ENCODE assay signal across 1 cellular context in the genomic region with DNA sequence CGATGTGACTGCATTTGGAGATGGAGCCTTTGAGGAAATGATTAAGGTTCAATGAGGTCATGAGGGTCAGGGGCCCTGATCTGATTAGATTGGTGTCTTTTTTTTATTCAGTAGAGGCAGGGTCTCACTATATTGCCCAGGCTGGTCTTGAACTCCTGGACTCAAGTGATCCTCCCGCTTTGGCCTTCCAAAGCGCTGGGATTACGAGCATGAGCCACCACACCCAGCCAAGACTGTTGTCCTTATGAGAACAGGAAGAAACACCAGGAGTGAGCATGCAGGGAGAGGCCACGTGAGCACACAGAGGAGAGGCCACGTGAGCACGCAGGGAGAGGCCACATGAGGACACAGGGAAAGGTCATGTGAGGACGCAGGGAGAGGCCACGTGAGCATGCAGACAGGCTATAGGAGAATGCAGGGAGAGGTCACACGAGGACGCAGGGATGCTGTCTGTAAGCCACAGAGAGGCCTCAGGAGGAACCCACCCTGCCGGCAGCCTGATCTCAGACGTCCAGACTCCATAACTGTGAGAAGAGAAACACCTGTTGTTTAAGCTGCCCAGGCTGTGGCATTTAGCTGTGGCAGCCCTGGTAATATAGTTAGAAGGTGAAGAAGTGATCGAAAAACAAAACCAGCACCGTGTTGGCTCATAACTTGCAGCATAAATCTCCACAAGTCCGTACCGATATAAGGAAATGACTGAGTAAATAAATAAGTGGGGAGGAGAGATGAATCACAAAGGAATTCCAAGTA.
TF ChIP-seq lines count a peak whose summit lies in the region.

No MANE protein-coding gene starts in this region.

TF ChIP-seq in GM23338, 12 proteins besides CTCF, POLR2A, EP300 and RAD21:
- TF ChIP-seq, protein P1, sequence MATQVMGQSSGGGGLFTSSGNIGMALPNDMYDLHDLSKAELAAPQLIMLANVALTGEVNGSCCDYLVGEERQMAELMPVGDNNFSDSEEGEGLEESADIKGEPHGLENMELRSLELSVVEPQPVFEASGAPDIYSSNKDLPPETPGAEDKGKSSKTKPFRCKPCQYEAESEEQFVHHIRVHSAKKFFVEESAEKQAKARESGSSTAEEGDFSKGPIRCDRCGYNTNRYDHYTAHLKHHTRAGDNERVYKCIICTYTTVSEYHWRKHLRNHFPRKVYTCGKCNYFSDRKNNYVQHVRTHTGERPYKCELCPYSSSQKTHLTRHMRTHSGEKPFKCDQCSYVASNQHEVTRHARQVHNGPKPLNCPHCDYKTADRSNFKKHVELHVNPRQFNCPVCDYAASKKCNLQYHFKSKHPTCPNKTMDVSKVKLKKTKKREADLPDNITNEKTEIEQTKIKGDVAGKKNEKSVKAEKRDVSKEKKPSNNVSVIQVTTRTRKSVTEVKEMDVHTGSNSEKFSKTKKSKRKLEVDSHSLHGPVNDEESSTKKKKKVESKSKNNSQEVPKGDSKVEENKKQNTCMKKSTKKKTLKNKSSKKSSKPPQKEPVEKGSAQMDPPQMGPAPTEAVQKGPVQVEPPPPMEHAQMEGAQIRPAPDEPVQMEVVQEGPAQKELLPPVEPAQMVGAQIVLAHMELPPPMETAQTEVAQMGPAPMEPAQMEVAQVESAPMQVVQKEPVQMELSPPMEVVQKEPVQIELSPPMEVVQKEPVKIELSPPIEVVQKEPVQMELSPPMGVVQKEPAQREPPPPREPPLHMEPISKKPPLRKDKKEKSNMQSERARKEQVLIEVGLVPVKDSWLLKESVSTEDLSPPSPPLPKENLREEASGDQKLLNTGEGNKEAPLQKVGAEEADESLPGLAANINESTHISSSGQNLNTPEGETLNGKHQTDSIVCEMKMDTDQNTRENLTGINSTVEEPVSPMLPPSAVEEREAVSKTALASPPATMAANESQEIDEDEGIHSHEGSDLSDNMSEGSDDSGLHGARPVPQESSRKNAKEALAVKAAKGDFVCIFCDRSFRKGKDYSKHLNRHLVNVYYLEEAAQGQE (IDR thresholded peaks at IDR 0.05; ENCODE audit: unreplicated experiment) = no peak
- TF ChIP-seq NANOG (IDR thresholded peaks at IDR 0.05; ENCODE audit: borderline replicate concordance) (no peak), JUNB (IDR thresholded peaks at IDR 0.05; ENCODE audit: unreplicated experiment) (no peak), ZNF331 (CRISPR knock-in tag; IDR thresholded peaks at IDR 0.05; ENCODE audit: low read depth) (no peak)
